ENCODE assay signal across 8 cellular contexts in the genomic region with DNA sequence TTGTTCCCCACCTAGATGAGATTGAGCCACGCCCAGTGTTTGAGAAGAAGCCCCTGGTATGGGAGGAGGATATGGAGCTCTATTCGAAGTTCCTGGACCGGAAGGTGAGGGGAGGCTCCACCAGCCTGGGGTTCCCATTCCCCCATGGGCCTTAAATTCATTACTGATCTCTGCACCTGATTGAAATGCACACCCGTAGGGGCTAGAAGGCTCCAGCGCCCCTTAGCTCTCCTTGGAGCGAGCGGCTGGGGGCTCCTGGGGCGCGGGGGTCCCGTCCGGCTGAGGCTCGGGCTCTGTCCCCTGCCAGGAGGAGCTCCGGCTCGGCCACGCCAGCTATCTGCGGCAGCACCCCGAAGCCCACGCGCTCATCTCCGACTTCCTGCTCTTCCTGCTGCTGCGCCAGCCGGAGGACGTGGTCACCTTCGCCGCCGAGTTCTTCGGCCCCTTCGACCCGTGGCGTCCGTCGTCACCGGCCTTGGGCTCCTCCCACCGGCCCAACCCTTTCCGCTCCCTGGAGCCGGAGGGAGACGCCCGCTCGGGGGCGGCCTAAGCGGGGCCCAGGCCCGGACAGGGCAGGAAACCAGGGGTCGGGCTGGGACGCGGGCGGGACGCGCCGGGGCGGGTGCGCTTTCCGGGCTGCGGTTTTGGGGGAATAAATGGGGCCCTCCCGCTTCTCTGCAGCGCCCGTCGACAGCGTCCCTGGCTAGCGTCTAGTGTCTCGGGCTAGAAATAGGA. TPM values are rescaled to one million over a fixed set of nuclear protein-coding genes. Genes with fewer than 3 reads are reported as not detected.
DNase-seq lines count a peak whose midpoint lies in the region; ATAC-seq and TF ChIP-seq lines count a peak whose summit lies in the region.

No MANE protein-coding gene starts in this region.

- TF ChIP-seq CTCF in Calu3 (IDR thresholded peaks at IDR 0.05; ENCODE audit: unreplicated experiment), result no peak

- H3K4me1 Mint-ChIP-seq in Calu3 (ENCODE audit: low read depth, unreplicated experiment) (no peaks in the 10 kb centered on the region), memory B cell (peaks cover 17% of the 10 kb centered on the region)

- H3K9me3 Mint-ChIP-seq in Calu3 (ENCODE audit: low read depth, unreplicated experiment) (no peaks in the 10 kb centered on the region), memory B cell (no peaks in the 10 kb centered on the region)

- peak overlapping the region; percentile 87 for H3K4me3 Mint-ChIP-seq in Calu3 (ENCODE audit: low read depth, unreplicated experiment)
- H3K4me3 Mint-ChIP-seq in memory B cell, result peak overlapping the region; percentile 81

- DNase-seq in Calu3 (peak; percentile 91), Karpas-422 (peak; percentile 81), memory B cell (ENCODE audit: low spot score in 2 of 2) (peak; percentile 36 to 62), NCI-H510A (lab: John Stamatoyannopoulos, UW) (no peak)
- DNase-seq in activated CD4-positive, alpha-beta T cell treated with anti-CD3 and anti-CD28 coated beads, Interleukin-2, amount 50 U/mL, for 4 hours, result peak; percentile 44 to 46
- peak; percentile 44 for DNase-seq in stimulated activated CD8-positive, alpha-beta memory T cell treated with anti-CD3 and anti-CD28 coated beads, Interleukin-12 subunit alpha, Interleukin-12 subunit beta, amount 100 ng/mL, for 24 hours (ENCODE audit: extremely low read depth)

- peak overlapping the region; percentile 81 for H3K4me2 ChIP-seq in Karpas-422 (ENCODE audit: low read depth, low read length, poor library complexity, severe bottlenecking)

- H3K79me2 ChIP-seq in Karpas-422 (ENCODE audit: low read length), result no peaks in the 10 kb centered on the region

- no peaks in the 10 kb centered on the region for H3K9me2 ChIP-seq in Karpas-422 (replicated peaks; ENCODE audit: insufficient read depth, low read length)

- H3K27ac Mint-ChIP-seq in Calu3 (ENCODE audit: unreplicated experiment) (peak overlapping the region; percentile 90), memory B cell (peak overlapping the region; percentile 78)

- no peaks in the 10 kb centered on the region for H3K36me3 ChIP-seq in Karpas-422 (ENCODE audit: insufficient read depth, low read length)
- H3K36me3 ChIP-seq in duodenal mucosa (ENCODE audit: control insufficient read depth in 1 of 2, insufficient read depth in 2 of 2, low read length in 2 of 2), result no peaks in the 10 kb centered on the region

- intact Hi-C loops in Calu3 (cut with micrococcal nuclease; ENCODE audit: unreplicated experiment), result no loop called here

- H3K4me1 ChIP-seq in Karpas-422 (ENCODE audit: low read length) (peaks cover 50% of the 10 kb centered on the region), duodenal mucosa (ENCODE audit: control insufficient read depth in 1 of 2, insufficient read depth in 2 of 2, low read length in 2 of 2) (peaks cover 0 to 5% of the 10 kb centered on the region in 2 donors)

- H3K27ac ChIP-seq in Karpas-422 (ENCODE audit: low read length) (no peak overlapping the region), duodenal mucosa (ENCODE audit: low read depth, low read length) (peak overlapping the region; percentile 86)

- no peaks in the 10 kb centered on the region for H3K9me3 ChIP-seq in Karpas-422 (ENCODE audit: low read length)
- peaks cover 0 to 2% of the 10 kb centered on the region in 2 donors for H3K9me3 ChIP-seq in duodenal mucosa (ENCODE audit: control insufficient read depth in 1 of 2, low read length in 2 of 2)

- ATAC-seq in GM21529 (IDR thresholded peaks at IDR 0.05; ENCODE audit: unreplicated experiment) (peak; percentile 98), memory B cell (ENCODE audit: low read depth) (peak; percentile 75)

- H4K20me1 ChIP-seq in Karpas-422 (ENCODE audit: insufficient read depth, low read depth, low read length), result no peaks in the 10 kb centered on the region

- peak overlapping the region; percentile 67 for H3K4me3 ChIP-seq in Karpas-422 (ENCODE audit: low read length)
- peak overlapping the region; percentile 65 to 80 for H3K4me3 ChIP-seq in duodenal mucosa (ENCODE audit: low read depth in 1 of 2, low read length in 2 of 2)

- H3K27me3 ChIP-seq in Karpas-422 (ENCODE audit: low read length) (no peaks in the 10 kb centered on the region; the same call in 1 of the 2 replicates), duodenal mucosa (ENCODE audit: control insufficient read depth in 1 of 2, insufficient read depth in 2 of 2, low read length in 2 of 2) (no peaks in the 10 kb centered on the region)

- peak overlapping the region; percentile 98 for H2AFZ ChIP-seq in Karpas-422 (ENCODE audit: low read length)

- H3K9ac ChIP-seq in Karpas-422 (ENCODE audit: low read length), result peak overlapping the region; percentile 69
- peak overlapping the region; percentile 76 to 95 for H3K9ac ChIP-seq in duodenal mucosa (ENCODE audit: low read depth in 1 of 2, low read length in 2 of 2)

- CTCF ChIA-PET in Calu3 (lab: Charles Lee), result interaction anchor here (1.0 kb wide), 1 partner anchor 304 kb away, joined by 5 read pairs; the partner anchor contains the start of genes RNF25 and STK36

- peaks cover 13% of the 10 kb centered on the region for H3K36me3 Mint-ChIP-seq in Calu3 (ENCODE audit: insufficient read depth, unreplicated experiment)
- H3K36me3 Mint-ChIP-seq in memory B cell, result no peaks in the 10 kb centered on the region

- no TSS peak for BruUV-seq in Calu3 (replicated peaks; lab: Mats Ljungman, UMichigan)

- H3K27me3 Mint-ChIP-seq in Calu3 (ENCODE audit: unreplicated experiment) (no peaks in the 10 kb centered on the region), memory B cell (no peaks in the 10 kb centered on the region)

RNA-seq across cellular contexts. Expression of gene CATIP, which starts 10.9 kb away (rescaled TPM):
- total RNA-seq in Calu3 (2022), result 0.71 TPM in 1 of 2 replicates, not detected in the other
- total RNA-seq in Karpas-422 (2014; rRNA removed; shearing (Covaris generic); ENCODE audit: low replicate concordance), result not detected in 2 replicates

RNA-seq across cellular contexts. Expression of gene SLC11A1, which starts 14.5 kb away (rescaled TPM):
- 0.12 TPM in 1 of 2 replicates, not detected in the other for total RNA-seq in Calu3 (2022)
- total RNA-seq in Karpas-422 (2014; rRNA removed; shearing (Covaris generic); ENCODE audit: low replicate concordance), result 1.9 TPM in 1 of 2 replicates, not detected in the other

RNA-seq across cellular contexts. Expression of gene CTDSP1, which starts 32.1 kb away (rescaled TPM):
- total RNA-seq in Calu3 (2022), result 58.0 and 59.3 TPM in 2 replicates
- total RNA-seq in Karpas-422 (2014; rRNA removed; shearing (Covaris generic); ENCODE audit: low replicate concordance), result 46.3 and 72.6 TPM in 2 replicates

RNA-seq across cellular contexts. Expression of gene VIL1, which starts 51.3 kb away (rescaled TPM):
- 9.0 and 16.4 TPM in 2 replicates for total RNA-seq in Calu3 (2022)
- not detected in 2 replicates for total RNA-seq in Karpas-422 (2014; rRNA removed; shearing (Covaris generic); ENCODE audit: low replicate concordance)
